Comparison of ENCODE assay signal across 28 cellular contexts in genomic region chr12:53886996-53887395, GRCh38. TPM values are rescaled to one million over a fixed set of nuclear protein-coding genes. Genes with fewer than 3 reads are reported as not detected.
"Had no signal": no experiment of that assay in that cellular context is flagged by ENCODE, and none has a peak within 500 bp of the region (broad histone marks: within the 10 kb centered on the region; RNA-seq: fewer than 3 reads in every experiment).

No MANE protein-coding gene starts in this region.

- DNase-seq: stimulated activated CD4-positive, alpha-beta T cell treated with anti-CD3 and anti-CD28 coated beads, Interleukin-2, amount 100 ng/mL, for 48 hours; stimulated activated CD4-positive, alpha-beta T cell treated with anti-CD3 and anti-CD28 coated beads, Interleukin-4, amount 100 ng/mL, for 1 hour; stimulated activated CD4-positive, alpha-beta T cell treated with anti-CD3 and anti-CD28 coated beads, Interleukin-4, amount 100 ng/mL, for 24 hours; stimulated activated CD4-positive, alpha-beta T cell treated with anti-CD3 and anti-CD28 coated beads, Interleukin-4, amount 100 ng/mL, for 4 hours; stimulated activated CD8-positive, alpha-beta memory T cell treated with anti-CD3 and anti-CD28 coated beads, Interleukin-4, amount 100 ng/mL, for 48 hours; stimulated activated naive B cell treated with anti-CD40 and anti-IgM and Interleukin-4, amounts not matched to agents 10 μg/mL and 1 μg/mL and 100 μg/mL, for 72 hours; stimulated activated naive CD4-positive, alpha-beta T cell; stimulated activated naive CD4-positive, alpha-beta T cell treated with Interleukin-2 at 50 U/mL for 16 hours; stimulated activated naive CD8-positive, alpha-beta T cell treated with anti-CD3 and anti-CD28 coated beads, Interleukin-15, amount 100 ng/mL, for 72 hours; stimulated activated naive CD8-positive, alpha-beta T cell treated with anti-CD3 and anti-CD28 coated beads, Interleukin-15, Interleukin-2, amounts not matched to agents 100 U/mL and 50 U/mL, for 24 hours; stomach; substantia nigra; testis; thyroid gland; tibial artery; transverse colon; trophoblast cell; upper lobe of left lung; upper lobe of right lung; uterus had no signal

- FAIRE-seq: urothelium cell line had no signal

- ATAC-seq: stimulated activated effector memory CD8-positive, alpha-beta T cell treated with anti-CD3 and anti-CD28 coated beads, Interleukin-12 subunit alpha, Interleukin-12 subunit beta, amount 100 ng/mL, for 72 hours; stimulated activated memory B cell treated with anti-CD40 and anti-IgM and Interleukin-4, amounts not matched to agents 10 μg/mL and 1 μg/mL and 100 μg/mL, for 72 hours; stimulated activated naive B cell treated with anti-CD40 and anti-IgM and Interleukin-4, amounts not matched to agents 10 μg/mL and 1 μg/mL and 100 μg/mL, for 72 hours; stimulated activated naive CD8-positive, alpha-beta T cell treated with anti-CD3 and anti-CD28 coated beads, Interleukin-15, amount 100 ng/mL, for 72 hours; stimulated activated naive CD8-positive, alpha-beta T cell treated with anti-CD3 and anti-CD28 coated beads, Interleukin-15, Interleukin-2, amounts not matched to agents 100 U/mL and 50 U/mL, for 24 hours; upper lobe of right lung had no signal

RNA-seq across cellular contexts. Expression of gene HOXC13, which starts 51.6 kb away (rescaled TPM):
- total RNA-seq: stomach, temporal lobe, thoracic aorta, thyroid gland, tibial nerve, transverse colon, upper lobe of left lung, upper lobe of right lung, urinary bladder, uterus, vagina had no signal
